In genomic region chr22:22960307-22960706, GRCh38 we compare ENCODE assay signal across 1 cellular context.
TF ChIP-seq lines count a peak whose summit lies in the region.

No MANE protein-coding gene starts in this region.

TF ChIP-seq in GM12878, 131 proteins besides CTCF, POLR2A, EP300 and RAD21 (continued from another document):
- TF ChIP-seq IKZF2 (IDR thresholded peaks at IDR 0.05) (peak; percentile 55 to 62; a peak in 2 of 4 replicates), MTA2 (IDR thresholded peaks at IDR 0.05; ENCODE audit: low read depth) (peak; percentile 92), STAT1 (conservative IDR thresholded peaks at IDR 0.05) (no peak), ATF7 (IDR thresholded peaks at IDR 0.05; ENCODE audit: low read depth) (peak; percentile 31; the same call in 1 of the 2 replicates), DPF2 (IDR thresholded peaks at IDR 0.05) (peak; percentile 42; the same call in 1 of the 2 replicates), ZSCAN29 (IDR thresholded peaks at IDR 0.05) (no peak), BCLAF1 (IDR thresholded peaks at IDR 0.05) (no peak)
- TF ChIP-seq, protein P1, sequence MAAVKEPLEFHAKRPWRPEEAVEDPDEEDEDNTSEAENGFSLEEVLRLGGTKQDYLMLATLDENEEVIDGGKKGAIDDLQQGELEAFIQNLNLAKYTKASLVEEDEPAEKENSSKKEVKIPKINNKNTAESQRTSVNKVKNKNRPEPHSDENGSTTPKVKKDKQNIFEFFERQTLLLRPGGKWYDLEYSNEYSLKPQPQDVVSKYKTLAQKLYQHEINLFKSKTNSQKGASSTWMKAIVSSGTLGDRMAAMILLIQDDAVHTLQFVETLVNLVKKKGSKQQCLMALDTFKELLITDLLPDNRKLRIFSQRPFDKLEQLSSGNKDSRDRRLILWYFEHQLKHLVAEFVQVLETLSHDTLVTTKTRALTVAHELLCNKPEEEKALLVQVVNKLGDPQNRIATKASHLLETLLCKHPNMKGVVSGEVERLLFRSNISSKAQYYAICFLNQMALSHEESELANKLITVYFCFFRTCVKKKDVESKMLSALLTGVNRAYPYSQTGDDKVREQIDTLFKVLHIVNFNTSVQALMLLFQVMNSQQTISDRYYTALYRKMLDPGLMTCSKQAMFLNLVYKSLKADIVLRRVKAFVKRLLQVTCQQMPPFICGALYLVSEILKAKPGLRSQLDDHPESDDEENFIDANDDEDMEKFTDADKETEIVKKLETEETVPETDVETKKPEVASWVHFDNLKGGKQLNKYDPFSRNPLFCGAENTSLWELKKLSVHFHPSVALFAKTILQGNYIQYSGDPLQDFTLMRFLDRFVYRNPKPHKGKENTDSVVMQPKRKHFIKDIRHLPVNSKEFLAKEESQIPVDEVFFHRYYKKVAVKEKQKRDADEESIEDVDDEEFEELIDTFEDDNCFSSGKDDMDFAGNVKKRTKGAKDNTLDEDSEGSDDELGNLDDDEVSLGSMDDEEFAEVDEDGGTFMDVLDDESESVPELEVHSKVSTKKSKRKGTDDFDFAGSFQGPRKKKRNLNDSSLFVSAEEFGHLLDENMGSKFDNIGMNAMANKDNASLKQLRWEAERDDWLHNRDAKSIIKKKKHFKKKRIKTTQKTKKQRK (IDR thresholded peaks at IDR 0.05; ENCODE audit: low read depth, low read length) = no peak
